Comparison of ENCODE assay signal across 8 cellular contexts in genomic region chr18:4813708-4814107, GRCh38.
"Had no signal": no experiment of that assay in that cellular context is flagged by ENCODE, and none has a peak within 500 bp of the region (broad histone marks: within the 10 kb centered on the region; RNA-seq: fewer than 3 reads in every experiment).

No MANE protein-coding gene starts in this region.

- ATAC-seq: HCT116, K562 had no signal

- H3K27ac Mint-ChIP-seq: HFFc6 had no signal

- DNase-seq: GOT3, H7, HFFc6, IMR-90, KG1 had no signal

- H3K4me3 ChIP-seq: HAP-1, K562 had no signal

- H3K36me3 ChIP-seq: HAP-1 had no signal

- H3K9me3 ChIP-seq: HAP-1 had no signal

- H3K4me3 Mint-ChIP-seq: HFFc6 had no signal

- H3K4me1 ChIP-seq: HAP-1 had no signal
